2 cellular contexts compared by ENCODE assay signal in genomic region chr5:126115230-126115629, GRCh38.
TF ChIP-seq lines count a peak whose summit lies in the region.

No MANE protein-coding gene starts in this region.

TF ChIP-seq in SK-N-SH, 30 proteins besides CTCF, POLR2A, EP300 and RAD21 (continued from another document):
- TF ChIP-seq REST (IDR thresholded peaks at IDR 0.05; ENCODE audit: low read depth, low read length), result no peak

TF ChIP-seq in SK-N-SH treated with all-trans-retinoic acid at 6 μM for 48 hours, 23 proteins besides CTCF, POLR2A, EP300 and RAD21 (continued from another document):
- TF ChIP-seq TSHZ2 (CRISPR knock-in tag; IDR thresholded peaks at IDR 0.05) (no peak), RARB (CRISPR knock-in tag; IDR thresholded peaks at IDR 0.05) (no peak), ZC3H10 (CRISPR knock-in tag; IDR thresholded peaks at IDR 0.05) (no peak), ZFP30 (CRISPR knock-in tag; IDR thresholded peaks at IDR 0.05) (no peak), PPARA (CRISPR knock-in tag; IDR thresholded peaks at IDR 0.05; ENCODE audit: borderline replicate concordance) (no peak), ESRRG (CRISPR knock-in tag; IDR thresholded peaks at IDR 0.05) (no peak)
